ENCODE assay signal across 1 cellular context in genomic region chr5:79133121-79133656, GRCh38.
TF ChIP-seq lines count a peak whose summit lies in the region.

No MANE protein-coding gene starts in this region.

TF ChIP-seq in SK-N-SH treated with all-trans-retinoic acid at 6 μM for 48 hours, 23 proteins besides CTCF, POLR2A, EP300 and RAD21 (continued from another document):
- TF ChIP-seq POU6F1 (CRISPR knock-in tag; IDR thresholded peaks at IDR 0.05; ENCODE audit: borderline replicate concordance, low read depth) (no peak), CSRNP3 (CRISPR knock-in tag; IDR thresholded peaks at IDR 0.05) (no peak), OSR1 (CRISPR knock-in tag; IDR thresholded peaks at IDR 0.05) (no peak), ZC3H10 (CRISPR knock-in tag; IDR thresholded peaks at IDR 0.05) (no peak), TSHZ2 (CRISPR knock-in tag; IDR thresholded peaks at IDR 0.05) (no peak)
